35 cellular contexts compared by ENCODE assay signal in the genomic region with DNA sequence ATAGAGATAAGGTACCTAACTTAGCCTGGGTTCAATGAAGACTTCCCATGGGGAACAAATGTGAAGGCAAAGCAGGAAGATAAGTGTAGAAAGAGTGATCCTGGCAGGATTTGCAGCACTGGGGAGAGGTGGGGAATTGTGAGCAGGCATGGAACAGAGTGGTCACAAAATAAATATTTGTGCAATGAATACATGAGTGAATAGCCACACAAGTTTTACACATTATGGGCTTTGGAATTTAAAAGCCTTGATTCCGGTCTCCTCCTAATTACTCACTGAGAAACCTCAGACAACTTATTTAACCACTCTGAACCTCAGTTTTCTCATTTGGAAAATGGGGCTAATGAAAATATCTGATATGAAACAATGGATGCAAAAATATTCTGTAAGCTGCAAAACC.
"Had no signal": no experiment of that assay in that cellular context is flagged by ENCODE, and none has a peak within 500 bp of the region (broad histone marks: within the 10 kb centered on the region; RNA-seq: fewer than 3 reads in every experiment).

No MANE protein-coding gene starts in this region.

- H3K9me3 ChIP-seq: MG63 had no signal

- H3K36me3 ChIP-seq: MG63 had no signal

- DNase-seq: Kasumi-1, MG63, MM.1S, MV-4-11, NCI-H1048, NCI-H1092, NCI-H1092 treated with DMSO at 0.1 percent for 48 hours, NCI-H1105, NCI-H1105 treated with DMSO at 0.1 percent for 48 hours, NCI-H1417, NCI-H1417 treated with DMSO at 0.1 percent for 48 hours, NCI-H1436, NCI-H1436 treated with DMSO at 0.1 percent for 48 hours, NCI-H146, NCI-H1694, NCI-H1694 treated with DMSO at 0.1 percent for 48 hours, NCI-H187, NCI-H187 treated with DMSO at 0.1 percent for 48 hours, NCI-H1930, NCI-H2029, NCI-H2029 treated with DMSO at 0.1 percent for 48 hours, NCI-H2081, NCI-H2081 treated with DMSO at 0.1 percent for 48 hours, NCI-H2107, NCI-H2171, NCI-H2171 treated with DMSO at 0.1 percent for 48 hours, NCI-H2227 treated with DMSO at 0.1 percent for 48 hours, NCI-H226, NCI-H345, NCI-H446, NCI-H446 treated with DMSO at 0.1 percent for 48 hours, NCI-H510A, NCI-H510A treated with DMSO at 0.1 percent for 48 hours, NCI-H524, NCI-H524 treated with DMSO at 0.1 percent for 48 hours had no signal

- H3K27me3 ChIP-seq: MG63 had no signal

- H3K4me3 ChIP-seq: MG63 had no signal
